ENCODE assay signal across 8 cellular contexts in genomic region chr2:113755690-113756063, GRCh38. TPM values are rescaled to one million over a fixed set of nuclear protein-coding genes. Genes with fewer than 3 reads are reported as not detected.
DNase-seq lines count a peak whose midpoint lies in the region; FAIRE-seq and TF ChIP-seq lines count a peak whose summit lies in the region.

No MANE protein-coding gene starts in this region.

- TF ChIP-seq CTCF in adrenal gland (IDR thresholded peaks at IDR 0.05) (no peak), stomach (IDR thresholded peaks at IDR 0.05) (no peak)

- intact Hi-C loops in adrenal gland (cut with DNase I) (loop anchor here in 1 of 2 donors (10.0 kb wide), 2 partner anchors 59 to 139 kb away; partner anchors contain the start of gene ACTR3), stomach (cut with DNase I; ENCODE audit: low total_unique reads) (no loop called here)

- H3K9me3 ChIP-seq in ES-I3 (ENCODE audit: control insufficient read depth, insufficient read depth, low read length) (no peaks in the 10 kb centered on the region), KOPT-K1 (ENCODE audit: insufficient read depth, low read length, poor library complexity, severe bottlenecking) (no peaks in the 10 kb centered on the region), adrenal gland (replicated peaks in 1 of 3) (no peaks in the 10 kb centered on the region), stomach (no peaks in the 10 kb centered on the region)

- H3K36me3 ChIP-seq in ES-I3 (ENCODE audit: insufficient read depth, low read length) (no peaks in the 10 kb centered on the region; the same call in 1 of the 2 replicates), KOPT-K1 (ENCODE audit: insufficient read depth, low read length) (peaks cover 23% of the 10 kb centered on the region), adrenal gland (replicated peaks in 1 of 2) (peaks cover 0 to 8% of the 10 kb centered on the region in 2 donors), stomach (peaks cover 3 to 18% (median 13%) of the 10 kb centered on the region in 4 donors)

- H3K4me3 ChIP-seq in adrenal gland (peak overlapping the region; percentile 87 to 96 (median 93)), stomach (peak overlapping the region; percentile 86 to 96 (median 91))

- TF ChIP-seq POLR2A in adrenal gland (IDR thresholded peaks at IDR 0.05) (no peak), stomach (IDR thresholded peaks at IDR 0.05) (no peak)

- H3K27me3 ChIP-seq in adrenal gland (no peaks in the 10 kb centered on the region), stomach (no peaks in the 10 kb centered on the region)

- WGBS in adrenal gland, 4 donors, result 0 to 2% (median 1%) methylated on average over 9 of the region's 9 CpGs
- WGBS in stomach, 5 donors, result 0 to 1% (median 0%) methylated on average over 9 of the region's 9 CpGs

- H3K27ac ChIP-seq in KOPT-K1 (ENCODE audit: low read depth, low read length, poor library complexity, severe bottlenecking) (peak overlapping the region; percentile 82), adrenal gland (peak overlapping the region; percentile 92 to 99 (median 96)), stomach (peak overlapping the region; percentile 95 to 99 (median 97))

- peak overlapping the region; percentile 99 for H3K9ac ChIP-seq in ES-I3 (ENCODE audit: low read depth, low read length)

- TF ChIP-seq EP300 in stomach (IDR thresholded peaks at IDR 0.05), result no peak

- H3K4me1 ChIP-seq in ES-I3 (ENCODE audit: insufficient read depth, low read length) (peaks cover 4% of the 10 kb centered on the region; the same call in 1 of the 2 replicates), adrenal gland (replicated peaks in 1 of 2) (peaks cover 4 to 38% of the 10 kb centered on the region in 2 donors), stomach (peaks cover 14 to 41% (median 27%) of the 10 kb centered on the region in 4 donors)

- no peak for FAIRE-seq in RCC 7860 (lab: Jason Lieb, UNC)

- DNase-seq in adrenal gland (no peak), iris pigment epithelial cell (ENCODE audit: low read depth) (peak; percentile 44), stomach (no peak), NCI-H345 treated with DMSO at 0.1 percent for 48 hours (lab: John Stamatoyannopoulos, UW; ENCODE audit: unreplicated experiment) (no peak), RCC 7860 (ENCODE audit: low spot score) (no peak), UCSD-AML1 (lab: John Stamatoyannopoulos, UW; ENCODE audit: unreplicated experiment) (no peak)

RNA-seq across cellular contexts. Expression of gene SLC35F5, which starts 0.8 kb away (rescaled TPM):
- total RNA-seq in adrenal gland (100 to 1,000 TPM; 124 to 466 (median 241) TPM), stomach (100 to 1,000 TPM in 3 of 5 donors, 10 to 100 TPM in 2; 91.7 to 399 (median 108) TPM)
- polyA plus RNA-seq in adrenal gland (100 to 1,000 TPM in 1 of 3 donors, 10 to 100 TPM in 2; 22.5 to 141 (median 49.9) TPM), stomach (10 to 100 TPM in 2 of 3 donors, 1 to 10 TPM in 1; 8.7 to 15.1 (median 12.5) TPM)
